ENCODE assay signal across 1 cellular context in the genomic region with DNA sequence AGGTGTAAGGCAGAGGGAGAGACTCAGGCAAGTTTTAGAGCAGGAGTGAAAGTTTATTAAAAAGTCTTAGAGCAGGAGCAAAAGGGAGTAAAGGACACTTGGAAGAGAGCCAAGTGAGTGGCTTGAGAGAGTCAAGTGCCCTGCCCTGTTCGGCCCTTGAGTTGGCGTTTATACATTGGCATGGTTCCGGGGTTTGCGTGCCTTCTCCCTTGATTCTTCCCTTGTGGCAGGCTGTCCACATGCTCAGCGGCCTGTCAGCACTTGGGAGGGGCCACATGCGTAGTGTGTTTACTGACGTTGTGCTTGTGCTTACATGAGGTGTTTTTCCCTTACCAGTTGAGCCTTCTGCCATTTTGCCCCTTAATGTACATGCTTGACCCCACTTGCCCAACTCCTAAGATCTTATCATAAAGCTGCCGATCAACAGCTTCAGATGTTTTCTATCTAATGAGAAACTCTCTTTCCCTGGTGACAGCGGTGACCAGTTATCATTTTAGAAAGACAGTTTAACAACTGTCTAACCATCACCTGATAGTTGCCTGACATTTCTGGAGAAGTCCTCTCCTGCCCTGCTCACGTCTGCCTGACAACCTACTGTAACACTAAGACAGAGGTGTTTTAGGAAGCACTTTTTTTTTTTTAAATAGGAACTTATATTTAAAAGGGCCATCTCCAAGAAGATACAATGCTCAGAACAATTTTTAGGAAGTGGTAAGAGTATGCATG.
TF ChIP-seq lines count a peak whose summit lies in the region.

No MANE protein-coding gene starts in this region.

TF ChIP-seq in IMR-90, 13 proteins besides CTCF, POLR2A, EP300 and RAD21:
- TF ChIP-seq RCOR1 (IDR thresholded peaks at IDR 0.05; ENCODE audit: insufficient replicate concordance, low read length) (no peak), USF2 (IDR thresholded peaks at IDR 0.05; ENCODE audit: low read depth, low read length) (no peak), CEBPB (IDR thresholded peaks at IDR 0.05; ENCODE audit: low read depth, low read length) (no peak), BHLHE40 (IDR thresholded peaks at IDR 0.05; ENCODE audit: low read depth, low read length) (no peak), FOS (IDR thresholded peaks at IDR 0.05; ENCODE audit: low read depth, low read length) (no peak), SMC3 (IDR thresholded peaks at IDR 0.05; ENCODE audit: low read depth, low read length) (no peak), ELK1 (IDR thresholded peaks at IDR 0.05; ENCODE audit: borderline replicate concordance, low read depth, low read length) (no peak), NFE2L2 (IDR thresholded peaks at IDR 0.05; ENCODE audit: low read depth, low read length) (no peak)
TF ChIP-seq in IMR-90: peak in this region for 0.
